ENCODE assay signal across 22 cellular contexts in genomic region chr7:6028563-6028962, GRCh38. TPM values are rescaled to one million over a fixed set of nuclear protein-coding genes. Genes with fewer than 3 reads are reported as not detected.
DNase-seq lines count a peak whose midpoint lies in the region; TF ChIP-seq lines count a peak whose summit lies in the region.
"Had no signal": no experiment of that assay in that cellular context is flagged by ENCODE, and none has a peak within 500 bp of the region (broad histone marks: within the 10 kb centered on the region; RNA-seq: fewer than 3 reads in every experiment).

No MANE protein-coding gene starts in this region.

- H3K4me3 ChIP-seq in prostate gland (no peak overlapping the region), endodermal cell (ENCODE audit: low read length) (no peak overlapping the region)
- H3K4me3 ChIP-seq: PC-9 had no signal

- TF ChIP-seq POLR2A in prostate gland (IDR thresholded peaks at IDR 0.05): no peak

- H3K4me1 Mint-ChIP-seq in activated naive CD4-positive, alpha-beta T cell treated with anti-CD3 and anti-CD28 coated beads, Interleukin-2, amount 10 ng/mL, durations not matched to agents 7 days and 5 days: peaks cover 26% of the 10 kb centered on the region
- H3K4me1 Mint-ChIP-seq in dendritic cell treated with granulocyte-macrophage colony-stimulating factor and Interleukin-4, amounts not matched to agents 40 ng/mL and 50 ng/mL, for 4 days (ENCODE audit: low read depth): peaks cover 66% of the 10 kb centered on the region
- no peaks in the 10 kb centered on the region for H3K4me1 Mint-ChIP-seq in endodermal cell

- H3K27ac Mint-ChIP-seq in activated naive CD4-positive, alpha-beta T cell treated with anti-CD3 and anti-CD28 coated beads, Interleukin-2, amount 10 ng/mL, durations not matched to agents 7 days and 5 days: peak overlapping the region; percentile 38
- H3K27ac Mint-ChIP-seq in dendritic cell treated with granulocyte-macrophage colony-stimulating factor and Interleukin-4, amounts not matched to agents 40 ng/mL and 50 ng/mL, for 4 days: peak overlapping the region; percentile 98
- no peak overlapping the region for H3K27ac Mint-ChIP-seq in endodermal cell

- H3K4me3 Mint-ChIP-seq in activated naive CD4-positive, alpha-beta T cell treated with anti-CD3 and anti-CD28 coated beads, Interleukin-2, amount 10 ng/mL, durations not matched to agents 7 days and 5 days: no peak overlapping the region
- H3K4me3 Mint-ChIP-seq in dendritic cell treated with granulocyte-macrophage colony-stimulating factor and Interleukin-4, amounts not matched to agents 40 ng/mL and 50 ng/mL, for 4 days: no peak overlapping the region
- H3K4me3 Mint-ChIP-seq in endodermal cell: no peak overlapping the region

- CTCF ChIA-PET in activated naive CD4-positive, alpha-beta T cell treated with anti-CD3 and anti-CD28 coated beads, Interleukin-2, amount 10 ng/mL, durations not matched to agents 7 days and 5 days (lab: Charles Lee): no interaction called here

- H3K4me1 ChIP-seq in prostate gland (replicated peaks): peaks cover 23% of the 10 kb centered on the region
- H3K4me1 ChIP-seq in endodermal cell (ENCODE audit: control insufficient read depth, insufficient read depth, low read length): no peaks in the 10 kb centered on the region

- TF ChIP-seq CTCF in prostate gland (IDR thresholded peaks at IDR 0.05): no peak
- no peak for TF ChIP-seq CTCF in endodermal cell (conservative IDR thresholded peaks at IDR 0.05)

- H3K9me3 ChIP-seq in prostate gland: no peaks in the 10 kb centered on the region
- no peaks in the 10 kb centered on the region for H3K9me3 ChIP-seq in endodermal cell (ENCODE audit: control insufficient read depth, low read length)

- WGBS in prostate gland: 53% methylated on average over 5 of the region's 5 CpGs
- 90 to 94% methylated on average over 4 to 5 of the region's 5 CpGs for WGBS in endodermal cell (ENCODE audit: insufficient coverage in 1 of 2, insufficient read length in 1 of 2), 2 experiments

- H3K36me3 Mint-ChIP-seq in activated naive CD4-positive, alpha-beta T cell treated with anti-CD3 and anti-CD28 coated beads, Interleukin-2, amount 10 ng/mL, durations not matched to agents 7 days and 5 days: peaks cover 66% of the 10 kb centered on the region
- H3K36me3 Mint-ChIP-seq in dendritic cell treated with granulocyte-macrophage colony-stimulating factor and Interleukin-4, amounts not matched to agents 40 ng/mL and 50 ng/mL, for 4 days (ENCODE audit: low read depth): peaks cover 90% of the 10 kb centered on the region
- H3K36me3 Mint-ChIP-seq in endodermal cell (ENCODE audit: low read depth): peaks cover 77% of the 10 kb centered on the region

- peak overlapping the region in 1 of 2 donors; percentile 38 for H3K27ac ChIP-seq in prostate gland
- no peak overlapping the region for H3K27ac ChIP-seq in endodermal cell (ENCODE audit: low read depth, low read length)
- H3K27ac ChIP-seq: PC-9 had no signal

- no peak overlapping the region for H3K9ac ChIP-seq in endodermal cell (ENCODE audit: extremely low read depth, low read length, poor library complexity, severe bottlenecking)

- no peaks in the 10 kb centered on the region for H3K9me3 Mint-ChIP-seq in activated naive CD4-positive, alpha-beta T cell treated with anti-CD3 and anti-CD28 coated beads, Interleukin-2, amount 10 ng/mL, durations not matched to agents 7 days and 5 days
- no peaks in the 10 kb centered on the region for H3K9me3 Mint-ChIP-seq in dendritic cell treated with granulocyte-macrophage colony-stimulating factor and Interleukin-4, amounts not matched to agents 40 ng/mL and 50 ng/mL, for 4 days
- no peaks in the 10 kb centered on the region for H3K9me3 Mint-ChIP-seq in endodermal cell

- intact Hi-C loops in dendritic cell treated with granulocyte-macrophage colony-stimulating factor and Interleukin-4, amounts not matched to agents 40 ng/mL and 50 ng/mL, for 4 days (cut with micrococcal nuclease): no loop called here
- intact Hi-C loops in prostate gland (cut with DNase I): no loop called here

- H3K36me3 ChIP-seq in prostate gland (peaks cover 0 to 4% of the 10 kb centered on the region in 2 donors), endodermal cell (ENCODE audit: control insufficient read depth, insufficient read depth, low read length) (peaks cover 88% of the 10 kb centered on the region)

- DNase-seq in NCI-H526 (lab: John Stamatoyannopoulos, UW) (peak; percentile 19 to 41), NCI-H526 treated with DMSO at 0.1 percent for 48 hours (lab: John Stamatoyannopoulos, UW) (no peak), prostate gland (ENCODE audit: low spot score) (peak; percentile 38), NCI-H69 (lab: John Stamatoyannopoulos, UW) (no peak), endodermal cell (no peak)
- DNase-seq in activated naive CD4-positive, alpha-beta T cell treated with anti-CD3 and anti-CD28 coated beads, Interleukin-2, amount 10 ng/mL, durations not matched to agents 7 days and 5 days: no peak
- DNase-seq in activated naive CD4-positive, alpha-beta T cell treated with Interleukin-2 at 50 U/mL for 16 hours: no peak
- DNase-seq: 8988T, C1 segment of cervical spinal cord, EL, GF-D8, Karpas-422, NCI-H1417, NCI-H1694 treated with DMSO at 0.1 percent for 48 hours, NCI-H446 treated with DMSO at 0.1 percent for 48 hours, NCI-H748 treated with DMSO at 0.1 percent for 48 hours, PC-9, RPMI8226, SHP77 had no signal

- no peaks in the 10 kb centered on the region for H3K27me3 Mint-ChIP-seq in activated naive CD4-positive, alpha-beta T cell treated with anti-CD3 and anti-CD28 coated beads, Interleukin-2, amount 10 ng/mL, durations not matched to agents 7 days and 5 days
- H3K27me3 Mint-ChIP-seq in dendritic cell treated with granulocyte-macrophage colony-stimulating factor and Interleukin-4, amounts not matched to agents 40 ng/mL and 50 ng/mL, for 4 days: no peaks in the 10 kb centered on the region
- H3K27me3 Mint-ChIP-seq in endodermal cell (ENCODE audit: insufficient read depth): no peaks in the 10 kb centered on the region

- H3K27me3 ChIP-seq in prostate gland (replicated peaks; ENCODE audit: insufficient read depth) (no peaks in the 10 kb centered on the region), endodermal cell (ENCODE audit: control insufficient read depth, insufficient read depth, low read length, poor library complexity, severe bottlenecking) (no peaks in the 10 kb centered on the region)

RNA-seq across cellular contexts. Expression of gene ANKRD61, which starts 2.6 kb away (rescaled TPM):
- total RNA-seq in prostate gland (under 1 TPM in 1 of 2 donors, not detected in 1; 0.74 TPM), endodermal cell (not detected)
- polyA plus RNA-seq in endodermal cell (2013, experiment 1 of 2): 0.43 TPM
- polyA plus RNA-seq in endodermal cell (2013, experiment 2 of 2): 0.66 TPM
- total RNA-seq: MCF 10A had no signal

RNA-seq across cellular contexts. Expression of gene AIMP2, which starts 19.5 kb away (rescaled TPM):
- 10 to 100 TPM; 34.4 to 35.4 TPM for total RNA-seq in prostate gland
- 10 to 100 TPM; 48.6 to 60.1 TPM for total RNA-seq in endodermal cell
- 49.4 TPM for polyA plus RNA-seq in endodermal cell (2013, experiment 1 of 2)
- polyA plus RNA-seq in endodermal cell (2013, experiment 2 of 2): 47.7 TPM

RNA-seq across cellular contexts. Expression of gene PMS2, which starts 19.7 kb away (rescaled TPM):
- total RNA-seq in prostate gland (10 to 100 TPM in 1 of 2 donors, 1 to 10 TPM in 1; 9.3 to 12.6 TPM), endodermal cell (10 to 100 TPM; 19.6 to 22.1 TPM)
- 13.5 TPM for polyA plus RNA-seq in endodermal cell (2013, experiment 1 of 2)
- polyA plus RNA-seq in endodermal cell (2013, experiment 2 of 2): 11.6 TPM

RNA-seq across cellular contexts. Expression of gene EIF2AK1, which starts 30.4 kb away (rescaled TPM):
- total RNA-seq in prostate gland (100 to 1,000 TPM; 300 to 413 TPM), endodermal cell (100 to 1,000 TPM; 106 to 116 TPM)
- polyA plus RNA-seq in endodermal cell (2013, experiment 1 of 2): 109 TPM
- 99.3 TPM for polyA plus RNA-seq in endodermal cell (2013, experiment 2 of 2)

RNA-seq across cellular contexts. Expression of gene RSPH10B, which starts 58.1 kb away (rescaled TPM):
- total RNA-seq in prostate gland: under 1 TPM in 1 of 2 donors, not detected in 1; 0.34 TPM
- under 1 TPM; 0.73 to 0.75 TPM for total RNA-seq in endodermal cell
- polyA plus RNA-seq in endodermal cell (2013, experiment 1 of 2): not detected
- polyA plus RNA-seq in endodermal cell (2013, experiment 2 of 2): 0.37 TPM
- total RNA-seq: H4, PC-9 had no signal

Comparison
In these comparisons a context has a peak if more than half of its experiments do, and no peak if none do; other contexts are left out.
1. DNase-seq: peak in NCI-H526 (2 of 2) and prostate gland (single experiment); none in NCI-H526 treated with DMSO at 0.1 percent for 48 hours (single experiment), activated naive CD4-positive, alpha-beta T cell treated with anti-CD3 and anti-CD28 coated beads, Interleukin-2, amount 10 ng/mL, durations not matched to agents 7 days and 5 days (single experiment), activated naive CD4-positive, alpha-beta T cell treated with Interleukin-2 at 50 U/mL for 16 hours (single experiment), NCI-H69 (single experiment) and endodermal cell (single experiment).